Comparison of ENCODE assay signal across 10 cellular contexts in the genomic region with DNA sequence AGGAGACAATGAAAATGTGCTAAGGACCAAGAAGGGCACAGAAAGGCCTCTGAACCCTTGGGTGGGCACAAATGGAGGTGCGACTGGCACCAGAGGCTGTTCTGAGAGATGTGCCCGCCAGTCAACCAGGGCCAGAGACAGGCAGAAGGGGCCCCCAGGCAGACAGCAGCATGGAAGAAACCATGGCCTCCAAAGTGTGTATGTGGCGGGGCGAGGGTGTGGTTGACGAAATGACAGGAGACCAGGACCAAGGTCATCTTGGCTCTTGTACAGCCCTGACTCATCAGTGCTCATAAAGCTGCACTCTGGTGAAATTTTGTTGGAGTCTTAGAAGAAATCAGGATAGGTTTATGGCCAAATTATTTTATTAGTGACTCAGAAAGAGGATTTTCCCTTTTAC. TPM values are rescaled to one million over a fixed set of nuclear protein-coding genes. Genes with fewer than 3 reads are reported as not detected.
DNase-seq lines count a peak whose midpoint lies in the region; ATAC-seq and TF ChIP-seq lines count a peak whose summit lies in the region.
"Had no signal": no experiment of that assay in that cellular context is flagged by ENCODE, and none has a peak within 500 bp of the region (broad histone marks: within the 10 kb centered on the region; RNA-seq: fewer than 3 reads in every experiment).

No MANE protein-coding gene starts in this region.

- TF ChIP-seq CTCF in IMR-90 (conservative IDR thresholded peaks at IDR 0.05; ENCODE audit: low read depth, low read length): no peak
- TF ChIP-seq CTCF in choroid plexus epithelial cell (conservative IDR thresholded peaks at IDR 0.05; ENCODE audit: low read depth, low read length): no peak
- no peak for TF ChIP-seq CTCF in uterus (IDR thresholded peaks at IDR 0.05)

- H3K4ac ChIP-seq in IMR-90 (ENCODE audit: low read depth, low read length) (peak overlapping the region; percentile 78), mesenchymal stem cell (ENCODE audit: low read depth in 1 of 2, low read length in 2 of 2) (no peak overlapping the region)

- peak overlapping the region; percentile 11; the same call in 1 of the 2 replicates for H3K4me2 ChIP-seq in IMR-90 (ENCODE audit: low read depth, low read length)
- H3K4me2 ChIP-seq in mesenchymal stem cell (ENCODE audit: low read length, poor library complexity, severe bottlenecking): no peak overlapping the region
- H3K4me2 ChIP-seq: KMS-11 had no signal

- peak overlapping the region; percentile 69 for H3K56ac ChIP-seq in IMR-90 (ENCODE audit: extremely low read depth, insufficient read depth, low read length)

- H3K23ac ChIP-seq in IMR-90 (ENCODE audit: low read depth, low read length) (peak overlapping the region; percentile 72; the same call in 1 of the 2 replicates), mesenchymal stem cell (ENCODE audit: low read length in 2 of 2) (no peak overlapping the region)

- peaks cover 23% of the 10 kb centered on the region for H3K36me3 Mint-ChIP-seq in effector memory CD8-positive, alpha-beta T cell (ENCODE audit: insufficient read depth)

- peak overlapping the region; percentile 77 for H2AK9ac ChIP-seq in IMR-90 (replicated peaks; ENCODE audit: low read depth, low read length, poor library complexity)

- TF ChIP-seq POLR2A in IMR-90 (IDR thresholded peaks at IDR 0.05; ENCODE audit: low read depth, low read length) (peak; percentile 29; the same call in 1 of the 2 replicates), uterus (IDR thresholded peaks at IDR 0.05) (no peak)

- H3K4me1 ChIP-seq in IMR-90 (ENCODE audit: control insufficient read depth, insufficient read depth, low read length) (peaks cover 24% of the 10 kb centered on the region), mesenchymal stem cell (ENCODE audit: control insufficient read depth, insufficient read depth, low read depth, low read length) (peaks cover 15% of the 10 kb centered on the region), uterus (no peaks in the 10 kb centered on the region)

- H2AK5ac ChIP-seq in IMR-90 (ENCODE audit: low read depth, low read length): peak overlapping the region; percentile 91
- peak overlapping the region; percentile 66 for H2AK5ac ChIP-seq in mesenchymal stem cell (ENCODE audit: low read length, severe bottlenecking)

- H2AFZ ChIP-seq in IMR-90 (replicated peaks; ENCODE audit: low read length, poor library complexity): peak overlapping the region; percentile 70
- no peak overlapping the region for H2AFZ ChIP-seq in mesenchymal stem cell (ENCODE audit: low read depth, low read length)

- H2BK20ac ChIP-seq in IMR-90 (ENCODE audit: low read depth, low read length): peak overlapping the region; percentile 88

- H3K27me3 ChIP-seq in IMR-90 (ENCODE audit: control insufficient read depth, insufficient read depth, low read length) (no peaks in the 10 kb centered on the region), mesenchymal stem cell (ENCODE audit: control insufficient read depth in 1 of 2, insufficient read depth in 1 of 2, low read length in 2 of 2) (no peaks in the 10 kb centered on the region), uterus (no peaks in the 10 kb centered on the region)

- peak overlapping the region; percentile 84 for H4K91ac ChIP-seq in IMR-90 (ENCODE audit: insufficient read depth, low read depth, low read length)
- H4K91ac ChIP-seq in mesenchymal stem cell (ENCODE audit: low read length): no peak overlapping the region

- H3K27ac Mint-ChIP-seq in effector memory CD8-positive, alpha-beta T cell: no peak overlapping the region
- H3K27ac Mint-ChIP-seq: activated CD4-positive, alpha-beta memory T cell treated with anti-CD3 and anti-CD28 coated beads for 36 hours; memory B cell had no signal

- peak overlapping the region; percentile 93 for H2BK5ac ChIP-seq in IMR-90 (ENCODE audit: low read depth, low read length, poor library complexity, severe bottlenecking)
- H2BK5ac ChIP-seq in mesenchymal stem cell (ENCODE audit: low read depth, low read length, poor library complexity, severe bottlenecking): no peak overlapping the region

- in situ Hi-C loops in IMR-90 (cut with MboI; ENCODE audit: low sequenced_read_pairs): no loop called here

- peak overlapping the region; percentile 41 to 85; a peak in 3 of 4 replicates for H4K8ac ChIP-seq in IMR-90 (ENCODE audit: low read depth in 2 of 2, low read length in 2 of 2)
- H4K8ac ChIP-seq in mesenchymal stem cell (ENCODE audit: low read length): no peak overlapping the region

- no peak overlapping the region for H3K4me3 ChIP-seq in IMR-90 (ENCODE audit: insufficient read depth, low read depth, low read length)
- H3K4me3 ChIP-seq in choroid plexus epithelial cell (ENCODE audit: low read depth, low read length): no peak overlapping the region
- peak overlapping the region in 1 of 2 experiments; percentile 46 for H3K4me3 ChIP-seq in mesenchymal stem cell (ENCODE audit: insufficient read depth in 1 of 2, low read depth in 1 of 2, low read length in 2 of 2)
- H3K4me3 ChIP-seq in uterus: no peak overlapping the region

- POLR2A ChIA-PET in IMR-90 (lab: Charles Lee; ENCODE audit: unreplicated experiment): no interaction called here

- H2BK120ac ChIP-seq in IMR-90 (ENCODE audit: low read depth, low read length) (peak overlapping the region; percentile 87), mesenchymal stem cell (ENCODE audit: low read depth, low read length) (peak overlapping the region; percentile 71)

- intact Hi-C loops in IMR-90 (cut with micrococcal nuclease) (loop anchor here (2.0 to 5.0 kb wide), 2 partner anchors 32 to 79 kb away; no protein-coding TSS in a partner anchor), uterus (cut with DNase I; ENCODE audit: low total_unique reads) (no loop called here)

- no peak for TF ChIP-seq RAD21 in IMR-90 (IDR thresholded peaks at IDR 0.05; ENCODE audit: low read length)

- H3K27ac ChIP-seq in IMR-90 (ENCODE audit: insufficient read depth, low read length) (peak overlapping the region; percentile 79), mesenchymal stem cell (ENCODE audit: low read length, poor library complexity, severe bottlenecking) (no peak overlapping the region), uterus (peak overlapping the region; percentile 58 to 77)
- H3K27ac ChIP-seq: KMS-11 had no signal

- no peaks in the 10 kb centered on the region for H3K27me3 Mint-ChIP-seq in effector memory CD8-positive, alpha-beta T cell
- H3K27me3 Mint-ChIP-seq: memory B cell had no signal

- peak overlapping the region; percentile 85; the same call in 2 of the 3 replicates for H2BK15ac ChIP-seq in IMR-90 (ENCODE audit: low read depth, low read length)
- no peak overlapping the region for H2BK15ac ChIP-seq in mesenchymal stem cell (ENCODE audit: low read depth, poor library complexity, severe bottlenecking)

- ATAC-seq in IMR-90 (ENCODE audit: low read depth): 0 out of 2 replicates have a peak, but pooled peaks have one; percentile 0
- ATAC-seq in effector memory CD8-positive, alpha-beta T cell (replicated peaks): no peak

- H3K9ac ChIP-seq in IMR-90 (ENCODE audit: low read depth, low read length): no peak overlapping the region
- H3K9ac ChIP-seq in mesenchymal stem cell (ENCODE audit: low read length): peak overlapping the region; percentile 84
- H3K9ac ChIP-seq: KMS-11 had no signal

- BruUV-seq in IMR-90 (replicated peaks; lab: Mats Ljungman, UMichigan): no TSS peak

- H4K5ac ChIP-seq in IMR-90 (ENCODE audit: low read depth, low read length): peak overlapping the region; percentile 21; the same call in 1 of the 2 replicates

- dilution Hi-C loops in IMR-90 (cut with HindIII; ENCODE audit: low sequenced_read_pairs, unreplicated experiment): no loop called here

- peak; percentile 87 for DNase-seq in IMR-90
- DNase-seq in choroid plexus epithelial cell (ENCODE audit: low read depth): peak; percentile 53
- DNase-seq in mesenchymal stem cell: peak; percentile 43
- DNase-seq in uterus: peak; percentile 64 to 67
- no peak for DNase-seq in COLO668 (lab: John Stamatoyannopoulos, UW; ENCODE audit: unreplicated experiment)
- no peak for DNase-seq in activated naive CD4-positive, alpha-beta T cell (lab: John Stamatoyannopoulos, UW)
- no peak for DNase-seq in effector memory CD8-positive, alpha-beta T cell
- DNase-seq: activated CD4-positive, alpha-beta memory T cell treated with anti-CD3 and anti-CD28 coated beads for 36 hours had no signal

- peaks cover 16 to 22% of the 10 kb centered on the region in 2 donors for H3K4me1 Mint-ChIP-seq in effector memory CD8-positive, alpha-beta T cell (ENCODE audit: low read depth in 2 of 2)

- H3K4me3 Mint-ChIP-seq in effector memory CD8-positive, alpha-beta T cell: no peak overlapping the region
- H3K4me3 Mint-ChIP-seq: activated CD4-positive, alpha-beta memory T cell treated with anti-CD3 and anti-CD28 coated beads for 36 hours; memory B cell had no signal

- H4K20me1 ChIP-seq in IMR-90 (ENCODE audit: insufficient read depth, low read length): no peaks in the 10 kb centered on the region

- peaks cover 34% of the 10 kb centered on the region for H3K9me1 ChIP-seq in IMR-90 (ENCODE audit: insufficient read depth, low read length)

- H3K14ac ChIP-seq in IMR-90 (replicated peaks; ENCODE audit: low read depth, low read length) (peak overlapping the region; percentile 72), mesenchymal stem cell (ENCODE audit: low read length in 2 of 2) (no peak overlapping the region)

- H2BK12ac ChIP-seq in mesenchymal stem cell (ENCODE audit: low read length in 2 of 2): peak overlapping the region in 1 of 2 experiments; percentile 12

- H3K9me3 ChIP-seq in IMR-90 (ENCODE audit: control insufficient read depth, insufficient read depth, low read length) (no peaks in the 10 kb centered on the region), mesenchymal stem cell (ENCODE audit: control insufficient read depth, low read length) (no peaks in the 10 kb centered on the region), uterus (no peaks in the 10 kb centered on the region)

- 90% methylated on average over 2 of the region's 5 CpGs; no CpG with 5 or more reads in 1 of the 2 experiments for WGBS in IMR-90 (ENCODE audit: extremely low coverage in 2 of 2, insufficient read length in 1 of 2), 2 experiments
- 95% methylated on average over 5 of the region's 5 CpGs for WGBS in mesenchymal stem cell

- CTCF ChIA-PET in IMR-90 (lab: Yijun Ruan, JAX): interaction anchor here (0.6 kb wide), 1 partner anchor 77 kb away, joined by 3 read pairs; no protein-coding TSS in a partner anchor

- H3K9me3 Mint-ChIP-seq in effector memory CD8-positive, alpha-beta T cell: no peaks in the 10 kb centered on the region
- H3K9me3 Mint-ChIP-seq: activated CD4-positive, alpha-beta memory T cell treated with anti-CD3 and anti-CD28 coated beads for 36 hours; memory B cell had no signal

- H3K36me3 ChIP-seq in IMR-90 (ENCODE audit: control insufficient read depth, insufficient read depth, low read length) (peaks cover 28% of the 10 kb centered on the region), mesenchymal stem cell (ENCODE audit: control insufficient read depth in 1 of 2, insufficient read depth in 2 of 2, low read depth in 1 of 2, low read length in 2 of 2) (peaks cover 41 to 42% of the 10 kb centered on the region in 2 experiments), uterus (no peaks in the 10 kb centered on the region)

- peak overlapping the region; percentile 36; the same call in 1 of the 2 replicates for H3K18ac ChIP-seq in IMR-90 (ENCODE audit: low read depth, low read length)
- H3K18ac ChIP-seq in mesenchymal stem cell (ENCODE audit: low read depth in 1 of 2, low read length in 2 of 2): no peak overlapping the region

- H3K79me1 ChIP-seq in IMR-90 (ENCODE audit: low read depth in 1 of 2, low read length in 2 of 2) (peaks cover 22 to 72% of the 10 kb centered on the region in 2 experiments), mesenchymal stem cell (replicated peaks; ENCODE audit: low read length, poor library complexity, severe bottlenecking) (peaks cover 38% of the 10 kb centered on the region)

RNA-seq across cellular contexts. Expression of a gene that starts 4.0 kb away (rescaled TPM):
- total RNA-seq in IMR-90 (2012; rRNA removed): 151 and 169 TPM in 2 replicates
- polyA plus RNA-seq in IMR-90 (2012; rRNA removed): 266 and 299 TPM in 2 replicates
- polyA plus RNA-seq in IMR-90 (2012; cell fraction: cytosol; rRNA removed): 465 and 570 TPM in 2 replicates
- 100 and 188 TPM in 2 replicates for polyA plus RNA-seq in IMR-90 (2012; cell fraction: nucleus; rRNA removed; ENCODE audit: low replicate concordance)
- polyA plus RNA-seq in mesenchymal stem cell (2013, experiment 1 of 2): 167 TPM
- 166 TPM for polyA plus RNA-seq in mesenchymal stem cell (2013, experiment 2 of 2)
- total RNA-seq in uterus: 100 to 1,000 TPM in 2 of 4 donors, 10 to 100 TPM in 2; 34.2 to 134 (median 91.1) TPM

RNA-seq across cellular contexts. Expression of a gene that starts 33.1 kb away (rescaled TPM):
- 24.4 and 25.5 TPM in 2 replicates for total RNA-seq in IMR-90 (2012; rRNA removed)
- polyA plus RNA-seq in IMR-90 (2012; rRNA removed): 19.9 and 22.0 TPM in 2 replicates
- polyA plus RNA-seq in IMR-90 (2012; cell fraction: cytosol; rRNA removed): 12.5 and 15.2 TPM in 2 replicates
- polyA plus RNA-seq in IMR-90 (2012; cell fraction: nucleus; rRNA removed; ENCODE audit: low replicate concordance): 31.4 and 33.7 TPM in 2 replicates
- 16.7 TPM for polyA plus RNA-seq in mesenchymal stem cell (2013, experiment 1 of 2)
- polyA plus RNA-seq in mesenchymal stem cell (2013, experiment 2 of 2): 16.2 TPM
- total RNA-seq in uterus: 10 to 100 TPM; 13.1 to 44.8 (median 28.9) TPM

RNA-seq across cellular contexts. Expression of a gene that starts 52.9 kb away (rescaled TPM):
- total RNA-seq in IMR-90 (2012; rRNA removed): 8.6 and 9.7 TPM in 2 replicates
- polyA plus RNA-seq in IMR-90 (2012; rRNA removed): 9.7 and 10.5 TPM in 2 replicates
- 7.5 and 11.0 TPM in 2 replicates for polyA plus RNA-seq in IMR-90 (2012; cell fraction: cytosol; rRNA removed)
- 5.7 and 6.0 TPM in 2 replicates for polyA plus RNA-seq in IMR-90 (2012; cell fraction: nucleus; rRNA removed; ENCODE audit: low replicate concordance)
- polyA plus RNA-seq in mesenchymal stem cell (2013, experiment 1 of 2): 10.9 TPM
- 9.9 TPM for polyA plus RNA-seq in mesenchymal stem cell (2013, experiment 2 of 2)
- 10 to 100 TPM in 3 of 4 donors, 1 to 10 TPM in 1; 5.1 to 23.8 (median 16.5) TPM for total RNA-seq in uterus

Comparison
In these comparisons a context has a peak if more than half of its experiments do, and no peak if none do; other contexts are left out.
1. DNase-seq: peak in IMR-90 (single experiment), choroid plexus epithelial cell (single experiment), mesenchymal stem cell (single experiment) and uterus (2 of 2); none in COLO668 (single experiment), activated naive CD4-positive, alpha-beta T cell (0 of 4) and effector memory CD8-positive, alpha-beta T cell (0 of 3).